8 cellular contexts compared by ENCODE assay signal in the genomic region with DNA sequence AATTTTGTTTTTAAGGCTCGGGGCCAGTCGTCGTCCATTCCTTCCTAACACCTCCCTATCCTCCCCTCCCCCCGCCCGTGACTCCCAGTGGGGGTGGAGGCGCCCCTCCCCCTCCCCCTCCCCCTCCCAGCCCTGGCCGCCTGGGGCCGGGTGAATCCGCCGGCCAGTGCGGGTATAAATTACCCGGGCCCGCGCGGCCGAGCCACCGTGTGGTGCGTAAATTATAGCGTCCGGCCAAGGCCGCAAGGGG. TPM values are rescaled to one million over a fixed set of nuclear protein-coding genes. Genes with fewer than 3 reads are reported as not detected.
DNase-seq lines count a peak whose midpoint lies in the region; TF ChIP-seq lines count a peak whose summit lies in the region.

No MANE protein-coding gene starts in this region.

- H3K9ac ChIP-seq in BLaER1: peak overlapping the region; percentile 85
- peak overlapping the region; percentile 55 for H3K9ac ChIP-seq in mucosa of stomach (ENCODE audit: low read length)

- H3K27ac ChIP-seq in BLaER1: peak overlapping the region; percentile 96
- peak overlapping the region in 56 of 59 donors; percentile 46 to 93 (median 82) for H3K27ac ChIP-seq in dorsolateral prefrontal cortex

- DNase-seq in NCI-H69 (lab: John Stamatoyannopoulos, UW) (peak; percentile 85), dorsolateral prefrontal cortex (no peak), COLO829 (ENCODE audit: low spot score) (no peak), cerebellum (ENCODE audit: low spot score) (no peak), NCI-H510A (lab: John Stamatoyannopoulos, UW) (no peak)
- DNase-seq in stimulated activated CD4-positive, alpha-beta T cell treated with anti-CD3 and anti-CD28 coated beads, Interleukin-4, amount 100 ng/mL, for 1 hour: no peak

- peak overlapping the region; percentile 97 for H3K4me2 ChIP-seq in BLaER1

- no peaks in the 10 kb centered on the region for H3K27me3 ChIP-seq in BLaER1
- H3K27me3 ChIP-seq in dorsolateral prefrontal cortex: no peaks in the 10 kb centered on the region
- H3K27me3 ChIP-seq in mucosa of stomach (ENCODE audit: control insufficient read depth, insufficient read depth, low read length): no peaks in the 10 kb centered on the region

- H3K4me3 ChIP-seq in BLaER1 (peak overlapping the region; percentile 76), dorsolateral prefrontal cortex (peak overlapping the region; percentile 52 to 79 (median 70)), mucosa of stomach (ENCODE audit: low read length) (no peak overlapping the region)

- H3K36me3 ChIP-seq in BLaER1: no peaks in the 10 kb centered on the region
- no peaks in the 10 kb centered on the region for H3K36me3 ChIP-seq in mucosa of stomach (ENCODE audit: control insufficient read depth, insufficient read depth, low read length)

- peaks cover 58% of the 10 kb centered on the region for H4K20me1 ChIP-seq in BLaER1

- H3K4me1 ChIP-seq in BLaER1 (peaks cover 68% of the 10 kb centered on the region), mucosa of stomach (ENCODE audit: control insufficient read depth, insufficient read depth, low read length) (peaks cover 45% of the 10 kb centered on the region)

- intact Hi-C loops in dorsolateral prefrontal cortex (cut with DNase I): loop anchor here (2.0 to 10.0 kb wide), 7 partner anchors 56 to 476 kb away; no protein-coding TSS in a partner anchor

- peak in 1 of 56 donors; percentile 2 for TF ChIP-seq CTCF in dorsolateral prefrontal cortex (IDR thresholded peaks at IDR 0.05 in 54 of 56, conservative IDR thresholded peaks at IDR 0.05 in 2 of 56; ENCODE audit: low read depth in 1 of 56, partially characterized antibody in 56 of 56)

- H3K9me3 ChIP-seq in BLaER1: no peaks in the 10 kb centered on the region
- H3K9me3 ChIP-seq in mucosa of stomach (ENCODE audit: control insufficient read depth, low read length): no peaks in the 10 kb centered on the region

RNA-seq across cellular contexts. Expression of a gene that starts 2.0 kb away (rescaled TPM):
- total RNA-seq in dorsolateral prefrontal cortex: 10 to 100 TPM; 18.4 to 76.6 (median 53.0) TPM
- total RNA-seq in cerebellum: 45.9 TPM
